ENCODE assay signal across 18 cellular contexts in the genomic region with DNA sequence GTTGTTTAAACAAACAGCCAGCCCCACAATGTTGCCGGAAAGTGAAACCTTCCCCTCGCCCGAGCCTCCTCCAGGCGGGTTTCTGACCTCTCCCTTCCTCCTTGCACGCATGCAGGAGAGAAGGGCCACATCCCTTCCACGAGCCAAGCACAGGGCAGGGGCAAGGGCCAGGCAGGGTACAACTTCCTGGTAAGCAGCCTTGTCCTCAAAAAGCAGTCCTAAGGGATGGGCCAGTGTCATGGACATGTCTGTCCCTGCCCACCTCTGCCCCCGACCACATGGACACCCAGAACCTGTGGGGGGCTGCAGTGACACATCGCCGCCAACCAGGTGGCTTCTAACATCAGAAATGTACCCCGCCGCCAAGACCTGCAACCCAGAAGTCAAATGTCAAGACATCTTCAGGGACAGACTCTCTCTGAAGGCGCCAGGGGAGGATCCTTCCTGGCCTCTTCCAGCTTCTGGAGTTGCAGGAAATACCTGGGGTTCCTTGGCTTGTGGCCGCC.
DNase-seq lines count a peak whose midpoint lies in the region; ATAC-seq and TF ChIP-seq lines count a peak whose summit lies in the region.
"Had no signal": no experiment of that assay in that cellular context is flagged by ENCODE, and none has a peak within 500 bp of the region (broad histone marks: within the 10 kb centered on the region; RNA-seq: fewer than 3 reads in every experiment).

No MANE protein-coding gene starts in this region.

- H3K36me3 ChIP-seq in mucosa of descending colon (ENCODE audit: low read depth) (no peaks in the 10 kb centered on the region), transverse colon (peaks cover 0 to 2% (median 0%) of the 10 kb centered on the region in 4 donors)

- in situ Hi-C loops in transverse colon (cut with MboI; ENCODE audit: low pct_ligation_motif_present in 1 of 4, low pct_unique_long_range_greater_than_20kb in 1 of 4, low sequenced_read_pairs in 3 of 4), result no loop called here

- H3K27ac Mint-ChIP-seq in activated CD8-positive, alpha-beta T cell treated with anti-CD3 and anti-CD28 coated beads, Interleukin-2, amount 10 ng/mL, durations not matched to agents 7 days and 5 days, result peak overlapping the region; percentile 66
- no peak overlapping the region for H3K27ac Mint-ChIP-seq in activated CD8-positive, alpha-beta T cell treated with anti-CD3 and anti-CD28 coated beads for 36 hours
- H3K27ac Mint-ChIP-seq in effector memory CD8-positive, alpha-beta T cell, result peak overlapping the region; percentile 73 to 76
- H3K27ac Mint-ChIP-seq: mesothelial cell of epicardium, T-helper 17 cell had no signal

- TF ChIP-seq POLR2A in transverse colon (IDR thresholded peaks at IDR 0.05), result no peak

- H3K4me1 Mint-ChIP-seq in activated CD8-positive, alpha-beta T cell treated with anti-CD3 and anti-CD28 coated beads, Interleukin-2, amount 10 ng/mL, durations not matched to agents 7 days and 5 days (ENCODE audit: low read depth), result peaks cover 4% of the 10 kb centered on the region
- no peaks in the 10 kb centered on the region for H3K4me1 Mint-ChIP-seq in activated CD8-positive, alpha-beta T cell treated with anti-CD3 and anti-CD28 coated beads for 36 hours (ENCODE audit: low read depth)
- peaks cover 18 to 19% of the 10 kb centered on the region in 2 donors for H3K4me1 Mint-ChIP-seq in effector memory CD8-positive, alpha-beta T cell (ENCODE audit: low read depth in 2 of 2)
- H3K4me1 Mint-ChIP-seq: mesothelial cell of epicardium had no signal

- no peak for TF ChIP-seq EP300 in transverse colon (IDR thresholded peaks at IDR 0.05; ENCODE audit: low read depth)

- H3K9me3 Mint-ChIP-seq in activated CD8-positive, alpha-beta T cell treated with anti-CD3 and anti-CD28 coated beads, Interleukin-2, amount 10 ng/mL, durations not matched to agents 7 days and 5 days (ENCODE audit: insufficient read depth), result no peaks in the 10 kb centered on the region
- H3K9me3 Mint-ChIP-seq in activated CD8-positive, alpha-beta T cell treated with anti-CD3 and anti-CD28 coated beads for 36 hours, result no peaks in the 10 kb centered on the region
- H3K9me3 Mint-ChIP-seq in effector memory CD8-positive, alpha-beta T cell, result no peaks in the 10 kb centered on the region
- H3K9me3 Mint-ChIP-seq: mesothelial cell of epicardium had no signal

- no peak for ATAC-seq in activated CD8-positive, alpha-beta T cell treated with anti-CD3 and anti-CD28 coated beads, Interleukin-2, amount 10 ng/mL, durations not matched to agents 7 days and 5 days
- no peak for ATAC-seq in activated CD8-positive, alpha-beta T cell treated with anti-CD3 and anti-CD28 coated beads for 36 hours
- ATAC-seq in effector memory CD8-positive, alpha-beta T cell (replicated peaks), result no peak
- peak; percentile 66 for ATAC-seq in mucosa of descending colon
- ATAC-seq: T-helper 17 cell had no signal

- H3K4me1 ChIP-seq in mucosa of descending colon (ENCODE audit: low read depth) (peaks cover 38% of the 10 kb centered on the region), transverse colon (peaks cover 5 to 37% (median 25%) of the 10 kb centered on the region in 4 donors)

- POLR2A ChIA-PET in activated CD8-positive, alpha-beta T cell treated with anti-CD3 and anti-CD28 coated beads, Interleukin-2, amount 10 ng/mL, durations not matched to agents 7 days and 5 days (lab: Charles Lee), result no interaction called here
- POLR2A ChIA-PET in activated CD8-positive, alpha-beta T cell treated with anti-CD3 and anti-CD28 coated beads for 36 hours (lab: Charles Lee), result no interaction called here

- no peak overlapping the region for H3K4me3 Mint-ChIP-seq in activated CD8-positive, alpha-beta T cell treated with anti-CD3 and anti-CD28 coated beads, Interleukin-2, amount 10 ng/mL, durations not matched to agents 7 days and 5 days
- H3K4me3 Mint-ChIP-seq in activated CD8-positive, alpha-beta T cell treated with anti-CD3 and anti-CD28 coated beads for 36 hours, result no peak overlapping the region
- H3K4me3 Mint-ChIP-seq in effector memory CD8-positive, alpha-beta T cell, result no peak overlapping the region
- H3K4me3 Mint-ChIP-seq: mesothelial cell of epicardium, T-helper 17 cell had no signal

- CTCF ChIA-PET in activated CD8-positive, alpha-beta T cell treated with anti-CD3 and anti-CD28 coated beads, Interleukin-2, amount 10 ng/mL, durations not matched to agents 7 days and 5 days (lab: Charles Lee), result interaction anchor here (1.6 kb wide), 1 partner anchor 39 kb away, joined by 5 read pairs; no protein-coding TSS in a partner anchor
- CTCF ChIA-PET in activated CD8-positive, alpha-beta T cell treated with anti-CD3 and anti-CD28 coated beads for 36 hours (lab: Charles Lee), result no interaction called here

- H3K9me3 ChIP-seq in mucosa of descending colon (no peaks in the 10 kb centered on the region), transverse colon (no peaks in the 10 kb centered on the region)

- TF ChIP-seq CTCF in activated CD8-positive, alpha-beta T cell treated with anti-CD3 and anti-CD28 coated beads for 36 hours (IDR thresholded peaks at IDR 0.05), result no peak
- TF ChIP-seq CTCF in mucosa of descending colon (IDR thresholded peaks at IDR 0.05) (no peak), transverse colon (IDR thresholded peaks at IDR 0.05) (no peak)

- H3K27me3 ChIP-seq in transverse colon, result no peaks in the 10 kb centered on the region

- DNase-seq in activated CD8-positive, alpha-beta T cell treated with anti-CD3 and anti-CD28 coated beads, Interleukin-2, amount 10 ng/mL, durations not matched to agents 7 days and 5 days, result no peak
- DNase-seq in activated CD8-positive, alpha-beta T cell treated with anti-CD3 and anti-CD28 coated beads for 36 hours, result no peak
- DNase-seq in effector memory CD8-positive, alpha-beta T cell, result no peak
- DNase-seq in mucosa of descending colon (peak; percentile 53 to 78 (median 63)), transverse colon (peak; percentile 70), cerebellar cortex (ENCODE audit: low spot score) (no peak), HUDEP-2 (lab: John Stamatoyannopoulos, UW; ENCODE audit: unreplicated experiment in 76 of 76) (no peak), NCI-H2107 treated with DMSO at 0.1 percent for 48 hours (lab: John Stamatoyannopoulos, UW; ENCODE audit: unreplicated experiment) (no peak)
- DNase-seq: 8988T; activated CD4-positive, CD25-positive, alpha-beta regulatory T cell; GDM1; hippocampal formation; Karpas-422; NCI-H1092 treated with DMSO at 0.1 percent for 48 hours; NCI-H524 treated with DMSO at 0.1 percent for 48 hours; stimulated activated CD4-positive, alpha-beta T cell treated with anti-CD3 and anti-CD28 coated beads, Interleukin-2, amount 100 ng/mL, for 24 hours had no signal

- H3K27me3 Mint-ChIP-seq in activated CD8-positive, alpha-beta T cell treated with anti-CD3 and anti-CD28 coated beads, Interleukin-2, amount 10 ng/mL, durations not matched to agents 7 days and 5 days (ENCODE audit: low read depth), result no peaks in the 10 kb centered on the region
- no peaks in the 10 kb centered on the region for H3K27me3 Mint-ChIP-seq in activated CD8-positive, alpha-beta T cell treated with anti-CD3 and anti-CD28 coated beads for 36 hours
- no peaks in the 10 kb centered on the region for H3K27me3 Mint-ChIP-seq in effector memory CD8-positive, alpha-beta T cell
- H3K27me3 Mint-ChIP-seq: T-helper 17 cell had no signal

- intact Hi-C loops in activated CD8-positive, alpha-beta T cell treated with anti-CD3 and anti-CD28 coated beads for 36 hours (cut with micrococcal nuclease), result no loop called here
- intact Hi-C loops in mucosa of descending colon (cut with DNase I, micrococcal nuclease), result no loop called here
- intact Hi-C loops in transverse colon (cut with DNase I; ENCODE audit: low total_unique reads), result no loop called here

- no peak overlapping the region for H3K4me3 ChIP-seq in mucosa of descending colon
- no peak overlapping the region for H3K4me3 ChIP-seq in transverse colon

- WGBS in transverse colon (ENCODE audit: low coverage in 1 of 2), 2 donors, result 67% methylated on average over 13 of the region's 13 CpGs; no CpG with 5 or more reads in 1 of the 2 donors

- H3K27ac ChIP-seq in transverse colon, result peak overlapping the region; percentile 46 to 63 (median 50)

- no peaks in the 10 kb centered on the region for H3K36me3 Mint-ChIP-seq in activated CD8-positive, alpha-beta T cell treated with anti-CD3 and anti-CD28 coated beads, Interleukin-2, amount 10 ng/mL, durations not matched to agents 7 days and 5 days (ENCODE audit: low read depth)
- no peaks in the 10 kb centered on the region for H3K36me3 Mint-ChIP-seq in activated CD8-positive, alpha-beta T cell treated with anti-CD3 and anti-CD28 coated beads for 36 hours (ENCODE audit: low read depth)
- H3K36me3 Mint-ChIP-seq in effector memory CD8-positive, alpha-beta T cell (ENCODE audit: insufficient read depth), result peaks cover 12% of the 10 kb centered on the region
- H3K36me3 Mint-ChIP-seq: mesothelial cell of epicardium had no signal

Comparison
In these comparisons a context has a peak if more than half of its experiments do, and no peak if none do; other contexts are left out.
1. DNase-seq: peak in mucosa of descending colon (3 of 3) and transverse colon (single experiment); none in activated CD8-positive, alpha-beta T cell treated with anti-CD3 and anti-CD28 coated beads, Interleukin-2, amount 10 ng/mL, durations not matched to agents 7 days and 5 days (single experiment), activated CD8-positive, alpha-beta T cell treated with anti-CD3 and anti-CD28 coated beads for 36 hours (single experiment), effector memory CD8-positive, alpha-beta T cell (0 of 3), cerebellar cortex (single experiment), HUDEP-2 (0 of 76) and NCI-H2107 treated with DMSO at 0.1 percent for 48 hours (single experiment).